26 cellular contexts compared by ENCODE assay signal in the genomic region with DNA sequence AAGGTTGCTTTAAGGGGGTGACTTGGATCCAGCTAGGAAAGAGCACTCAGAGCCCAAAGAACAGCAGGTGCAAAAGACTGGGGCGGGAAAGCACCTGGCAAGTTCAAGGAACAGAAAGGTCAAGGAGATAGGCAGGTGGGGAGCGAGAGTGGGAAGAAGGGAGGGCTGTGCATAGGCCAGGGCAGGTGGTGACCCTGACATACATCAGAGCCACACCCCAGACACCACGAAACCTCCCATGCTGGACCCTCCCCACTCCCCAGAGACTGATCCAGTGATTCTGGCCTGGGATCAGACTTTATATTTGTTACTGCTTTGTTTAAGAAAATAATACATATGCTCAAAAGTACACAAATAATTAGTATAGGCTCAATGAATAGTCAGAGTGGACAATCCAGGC. TPM values are rescaled to one million over a fixed set of nuclear protein-coding genes. Genes with fewer than 3 reads are reported as not detected.
A peak's percentile ranks its signal among the peaks of the same experiment; 100 is the strongest.
DNase-seq lines count a peak whose midpoint lies in the region; ATAC-seq lines count a peak whose summit lies in the region.
"Had no signal": no experiment of that assay in that cellular context is flagged by ENCODE, and none has a peak within 500 bp of the region (broad histone marks: within the 10 kb centered on the region; RNA-seq: fewer than 3 reads in every experiment).

No MANE protein-coding gene starts in this region.

- ATAC-seq in GM18520 (IDR thresholded peaks at IDR 0.05; ENCODE audit: unreplicated experiment) (no peak), HG02642 (IDR thresholded peaks at IDR 0.05; ENCODE audit: poor library complexity, unreplicated experiment) (no peak)
- ATAC-seq: activated T-helper 17 cell treated with anti-CD3 and anti-CD28 coated beads, Interleukin-2, amount 50 U/mL, for 72 hours; body of pancreas; gastroesophageal sphincter; stimulated activated memory B cell treated with anti-CD40 and anti-IgM and Interleukin-4, amounts not matched to agents 10 μg/mL and 1 μg/mL and 100 μg/mL, for 72 hours had no signal

- DNase-seq in NCI-H748 (lab: John Stamatoyannopoulos, UW; ENCODE audit: unreplicated experiment) (peak; percentile 52), NCI-H748 treated with DMSO at 0.1 percent for 48 hours (lab: John Stamatoyannopoulos, UW) (no peak), NCI-H526 treated with DMSO at 0.1 percent for 48 hours (lab: John Stamatoyannopoulos, UW) (peak; percentile 37), mesenteric fat pad (ENCODE audit: low spot score) (peak; percentile 30), ureter (ENCODE audit: low spot score) (peak; percentile 20)
- no peak for DNase-seq in activated CD4-positive, alpha-beta T cell treated with anti-CD3 and anti-CD28 coated beads, Interleukin-2, amount 50 U/mL, for 1 hour
- DNase-seq: activated CD4-positive, alpha-beta T cell treated with anti-CD3 and anti-CD28 coated beads, Interleukin-2, amount 50 U/mL, for 4 hours; activated naive CD4-positive, alpha-beta T cell treated with anti-CD3 and anti-CD28 coated beads, Interleukin-2, amount 50 U/mL, for 16 hours; CD4-positive, alpha-beta memory T cell; lower lobe of right lung; natural killer cell; NCI-H2171 treated with DMSO at 0.1 percent for 48 hours; nucleus accumbens; PC-9; T-helper 1 cell; upper lobe of left lung had no signal

RNA-seq across cellular contexts. Expression of gene RBFOX3, which starts 48.5 kb away (rescaled TPM):
- total RNA-seq in mesenteric fat pad (0.45 TPM), ureter (2.4 TPM)
- total RNA-seq: A172; activated T-helper 17 cell treated with anti-CD3 and anti-CD28 coated beads, Interleukin-2, amount 50 U/mL, for 72 hours; B cell; CD4-positive, alpha-beta memory T cell; fibroblast of lung; lower lobe of right lung; PC-9; pulmonary artery endothelial cell had no signal

Comparison
In these comparisons a context has a peak if more than half of its experiments do, and no peak if none do; other contexts are left out.
1. DNase-seq: peak in NCI-H748 (single experiment), NCI-H526 treated with DMSO at 0.1 percent for 48 hours (single experiment), mesenteric fat pad (single experiment) and ureter (single experiment); none in NCI-H748 treated with DMSO at 0.1 percent for 48 hours (single experiment) and activated CD4-positive, alpha-beta T cell treated with anti-CD3 and anti-CD28 coated beads, Interleukin-2, amount 50 U/mL, for 1 hour (single experiment).